Comparison of ENCODE assay signal across 9 cellular contexts in genomic region chr20:49510562-49511117, GRCh38. TPM values are rescaled to one million over a fixed set of nuclear protein-coding genes. Genes with fewer than 3 reads are reported as not detected.
DNase-seq lines count a peak whose midpoint lies in the region; ATAC-seq and TF ChIP-seq lines count a peak whose summit lies in the region.
"Had no signal": no experiment of that assay in that cellular context is flagged by ENCODE, and none has a peak within 500 bp of the region (broad histone marks: within the 10 kb centered on the region; RNA-seq: fewer than 3 reads in every experiment).

No MANE protein-coding gene starts in this region.

- intact Hi-C loops in left lung (cut with DNase I), result no loop called here
- intact Hi-C loops in dorsolateral prefrontal cortex (cut with DNase I), result no loop called here

- no peak for TF ChIP-seq POLR2A in tibial nerve (IDR thresholded peaks at IDR 0.05)

- H3K27me3 ChIP-seq in brain microvascular endothelial cell (replicated peaks) (no peaks in the 10 kb centered on the region), left lung (peaks cover 0 to 23% of the 10 kb centered on the region in 2 donors), tibial nerve (no peaks in the 10 kb centered on the region), dorsolateral prefrontal cortex (peaks cover 0 to 7% (median 0%) of the 10 kb centered on the region in 45 donors)

- H3K4me1 ChIP-seq in left lung (no peaks in the 10 kb centered on the region), tibial nerve (peaks cover 0 to 29% (median 0%) of the 10 kb centered on the region in 4 donors)

- in situ Hi-C loops in brain microvascular endothelial cell (cut with HindIII; ENCODE audit: low pct_ligation_motif_present, low sequenced_read_pairs), result no loop called here

- WGBS in tibial nerve, 2 donors, result 52 to 58% methylated on average over 12 of the region's 12 CpGs

- no peaks in the 10 kb centered on the region for H3K9me3 ChIP-seq in left lung
- H3K9me3 ChIP-seq in tibial nerve, result no peaks in the 10 kb centered on the region

- DNase-seq in HS-27A (ENCODE audit: low read depth) (peak; percentile 91), brain microvascular endothelial cell (peak; percentile 45), left lung (peak; percentile 53 to 61), tibial nerve (ENCODE audit: low spot score in 2 of 2) (peak; percentile 67 to 88), dorsolateral prefrontal cortex (no peak), MV-4-11 (lab: John Stamatoyannopoulos, UW) (no peak), NCI-H446 treated with DMSO at 0.1 percent for 48 hours (lab: John Stamatoyannopoulos, UW) (no peak)
- DNase-seq: activated CD4-positive, alpha-beta T cell treated with anti-CD3 and anti-CD28 coated beads, Interleukin-2, amount 10 ng/mL, durations not matched to agents 7 days and 5 days had no signal

- no peak overlapping the region for H3K27ac ChIP-seq in brain microvascular endothelial cell
- H3K27ac ChIP-seq in left lung, result peak overlapping the region in 1 of 2 donors; percentile 40
- peak overlapping the region; percentile 20 to 84 (median 64) for H3K27ac ChIP-seq in tibial nerve
- no peak overlapping the region for H3K27ac ChIP-seq in dorsolateral prefrontal cortex

- TF ChIP-seq CTCF in brain microvascular endothelial cell (IDR thresholded peaks at IDR 0.05; ENCODE audit: low read depth, low read length, missing control alignments) (no peak), left lung (IDR thresholded peaks at IDR 0.05) (no peak), tibial nerve (IDR thresholded peaks at IDR 0.05) (no peak), dorsolateral prefrontal cortex (IDR thresholded peaks at IDR 0.05 in 54 of 56, conservative IDR thresholded peaks at IDR 0.05 in 2 of 56; ENCODE audit: low read depth in 1 of 56, partially characterized antibody in 56 of 56) (no peak)

- TF ChIP-seq EP300 in tibial nerve (IDR thresholded peaks at IDR 0.05), result peak in 1 of 2 donors; percentile 68

- ATAC-seq in left lung, result peak; percentile 56
- no peak for ATAC-seq in HG03565 (IDR thresholded peaks at IDR 0.05; ENCODE audit: unreplicated experiment)

- no peaks in the 10 kb centered on the region for H3K36me3 ChIP-seq in brain microvascular endothelial cell (replicated peaks)
- no peaks in the 10 kb centered on the region for H3K36me3 ChIP-seq in left lung
- peaks cover 0 to 5% (median 0%) of the 10 kb centered on the region in 3 donors for H3K36me3 ChIP-seq in tibial nerve

- H3K4me3 ChIP-seq in brain microvascular endothelial cell (ENCODE audit: low read depth, low read length) (no peak overlapping the region), left lung (no peak overlapping the region), tibial nerve (no peak overlapping the region), dorsolateral prefrontal cortex (no peak overlapping the region)

RNA-seq across cellular contexts. Expression of gene KCNB1, which starts 28.2 kb away (rescaled TPM):
- under 1 TPM; 0.26 to 0.34 TPM for total RNA-seq in left lung
- 10 to 100 TPM in 1 of 4 donors, 1 to 10 TPM in 3; 3.9 to 11.7 (median 6.7) TPM for total RNA-seq in tibial nerve
- total RNA-seq in dorsolateral prefrontal cortex, result 100 to 1,000 TPM in 85 of 120 experiments, 10 to 100 TPM in 35; 39.1 to 171 (median 119) TPM

RNA-seq across cellular contexts. Expression of gene PTGIS, which starts 57.3 kb away (rescaled TPM):
- total RNA-seq in left lung, result 10 to 100 TPM; 32.9 to 46.0 TPM
- total RNA-seq in tibial nerve, result 10 to 100 TPM; 31.5 to 92.4 (median 47.5) TPM
- 10 to 100 TPM in 2 of 120 experiments, 1 to 10 TPM in 113, under 1 TPM in 5; 0.66 to 21.1 (median 2.7) TPM for total RNA-seq in dorsolateral prefrontal cortex

Comparison
In these comparisons a context has a peak if more than half of its experiments do, and no peak if none do; other contexts are left out.
1. DNase-seq: peak in HS-27A (single experiment), brain microvascular endothelial cell (single experiment), left lung (2 of 2) and tibial nerve (2 of 2); none in dorsolateral prefrontal cortex (0 of 10), MV-4-11 (single experiment) and NCI-H446 treated with DMSO at 0.1 percent for 48 hours (single experiment).
2. H3K27ac ChIP-seq: peak in tibial nerve (4 of 4); none in brain microvascular endothelial cell (single experiment) and dorsolateral prefrontal cortex (0 of 59).